ENCODE assay signal across 19 cellular contexts in genomic region chr11:120674537-120674936, GRCh38.
A peak's percentile ranks its signal among the peaks of the same experiment; 100 is the strongest.
DNase-seq lines count a peak whose midpoint lies in the region; ATAC-seq and TF ChIP-seq lines count a peak whose summit lies in the region.
"Had no signal": no experiment of that assay in that cellular context is flagged by ENCODE, and none has a peak within 500 bp of the region (broad histone marks: within the 10 kb centered on the region; RNA-seq: fewer than 3 reads in every experiment).

No MANE protein-coding gene starts in this region.

- no peak overlapping the region for H3K4me2 ChIP-seq in fibroblast of lung (ENCODE audit: extremely low read depth, insufficient read depth, low read length)
- no peak overlapping the region for H3K4me2 ChIP-seq in MM.1S (ENCODE audit: low read depth, low read length)

- intact Hi-C loops in mucosa of descending colon (cut with DNase I, micrococcal nuclease) = no loop called here

- DNase-seq in AG04449 (ENCODE audit: low read depth, low spot score) (peak; percentile 42), M059J (ENCODE audit: low read depth) (peak; percentile 64), fibroblast of lung (ENCODE audit: low read depth in 2 of 2) (peak; percentile 6 to 83), mucosa of descending colon (no peak), NCI-H774 (lab: John Stamatoyannopoulos, UW) (no peak), iPS-NIHi7 (ENCODE audit: extremely low spot score) (no peak), MM.1S (no peak), RKO (ENCODE audit: low spot score) (no peak)
- DNase-seq: activated B cell treated with CpG ODN at 0.5 μM for 24 hours; activated T-cell treated with anti-CD3 and anti-CD28 coated beads, Interleukin-2, amount 50 U/mL, for 72 hours; DMS53; erythroblast; H7; NCI-H2081 treated with DMSO at 0.1 percent for 48 hours; NCI-H526; tibial artery had no signal

- no peaks in the 10 kb centered on the region for H3K36me3 ChIP-seq in fibroblast of lung (ENCODE audit: control insufficient read depth, insufficient read depth, low read length)
- no peaks in the 10 kb centered on the region for H3K36me3 ChIP-seq in mucosa of descending colon (ENCODE audit: low read depth)
- H3K36me3 ChIP-seq in MM.1S (replicated peaks; ENCODE audit: insufficient read depth, low read length) = no peaks in the 10 kb centered on the region
- H3K36me3 ChIP-seq: SJSA1, tibial artery had no signal

- H4K20me1 ChIP-seq in fibroblast of lung (ENCODE audit: control insufficient read depth, extremely low read depth, insufficient read depth, low read length) (no peaks in the 10 kb centered on the region), MM.1S (ENCODE audit: insufficient read depth, low read length) (no peaks in the 10 kb centered on the region)

- H3K4me1 ChIP-seq in fibroblast of lung (ENCODE audit: control insufficient read depth, extremely low read depth, insufficient read depth, low read length) (no peaks in the 10 kb centered on the region), mucosa of descending colon (ENCODE audit: low read depth) (no peaks in the 10 kb centered on the region), MM.1S (ENCODE audit: low read length) (no peaks in the 10 kb centered on the region)
- H3K4me1 ChIP-seq: SJSA1, tibial artery had no signal

- H3K4me3 ChIP-seq in AG04449 (ENCODE audit: low read depth, low read length) (no peak overlapping the region), fibroblast of lung (replicated peaks in 1 of 4; ENCODE audit: control extremely low read depth in 1 of 4, insufficient read depth in 1 of 4, low read depth in 3 of 4, low read length in 4 of 4) (no peak overlapping the region), mucosa of descending colon (no peak overlapping the region), MM.1S (ENCODE audit: low read length) (no peak overlapping the region)
- H3K4me3 ChIP-seq: K562, SJSA1, tibial artery had no signal

- H3K79me2 ChIP-seq in fibroblast of lung (ENCODE audit: control insufficient read depth, insufficient read depth, low read length) = no peaks in the 10 kb centered on the region
- H3K79me2 ChIP-seq in MM.1S (ENCODE audit: low read length) = no peaks in the 10 kb centered on the region

- H3K27ac ChIP-seq in fibroblast of lung (ENCODE audit: insufficient read depth, low read length) (no peak overlapping the region), MM.1S (ENCODE audit: low read length) (no peak overlapping the region)
- H3K27ac ChIP-seq: SJSA1, tibial artery had no signal

- no peaks in the 10 kb centered on the region for H3K9me2 ChIP-seq in MM.1S (replicated peaks; ENCODE audit: insufficient read depth, low read length)

- ATAC-seq in mucosa of descending colon = peak; percentile 61
- ATAC-seq: activated T-cell treated with anti-CD3 and anti-CD28 coated beads, Interleukin-2, amount 50 U/mL, for 72 hours; K562; stimulated activated memory B cell treated with anti-CD40 and anti-IgM and Interleukin-4, amounts not matched to agents 10 μg/mL and 1 μg/mL and 100 μg/mL, for 72 hours had no signal

- H3K9me3 ChIP-seq in fibroblast of lung (ENCODE audit: control insufficient read depth, insufficient read depth, low read depth, low read length) = no peaks in the 10 kb centered on the region
- no peaks in the 10 kb centered on the region for H3K9me3 ChIP-seq in mucosa of descending colon
- H3K9me3 ChIP-seq in MM.1S (replicated peaks; ENCODE audit: insufficient read depth, low read length) = no peaks in the 10 kb centered on the region
- H3K9me3 ChIP-seq: SJSA1, tibial artery had no signal

- POLR2A ChIA-PET in AG04449 (lab: Yijun Ruan, JAX) = no interaction called here

- H3K9ac ChIP-seq in fibroblast of lung (ENCODE audit: insufficient read depth, low read length) (no peak overlapping the region), MM.1S (ENCODE audit: low read length) (no peak overlapping the region)

- H3F3A ChIP-seq in MM.1S (ENCODE audit: insufficient read depth, low read length) = no peaks in the 10 kb centered on the region

- no peak for TF ChIP-seq CTCF in AG04449 (IDR thresholded peaks at IDR 0.05; ENCODE audit: insufficient read depth, low read length, missing control alignments)
- TF ChIP-seq CTCF in fibroblast of lung (conservative IDR thresholded peaks at IDR 0.05 in 1 of 2, IDR thresholded peaks at IDR 0.05 in 1 of 2; ENCODE audit: low read depth in 1 of 2, low read length in 2 of 2) = no peak
- TF ChIP-seq CTCF in mucosa of descending colon (IDR thresholded peaks at IDR 0.05) = no peak
- no peak for TF ChIP-seq CTCF in MM.1S (IDR thresholded peaks at IDR 0.05; ENCODE audit: low read length)

- H3K27me3 ChIP-seq in fibroblast of lung (ENCODE audit: control insufficient read depth, insufficient read depth, low read length) = no peaks in the 10 kb centered on the region
- H3K27me3 ChIP-seq in MM.1S (replicated peaks; ENCODE audit: insufficient read depth, low read length) = no peaks in the 10 kb centered on the region
- H3K27me3 ChIP-seq: SJSA1 had no signal

- no peak overlapping the region for H2AFZ ChIP-seq in fibroblast of lung (ENCODE audit: low read length)
- no peak overlapping the region for H2AFZ ChIP-seq in MM.1S (ENCODE audit: low read length)

- CTCF ChIA-PET in AG04449 (lab: Yijun Ruan, JAX) = interaction anchor here (1.2 to 3.9 kb wide), 2 partner anchors 11 to 19 kb away, joined by 3 to 35 read pairs; no protein-coding TSS in a partner anchor

Comparison
In these comparisons a context has a peak if more than half of its experiments do, and no peak if none do; other contexts are left out.
1. DNase-seq: peak in AG04449 (single experiment), M059J (single experiment) and fibroblast of lung (2 of 2); none in mucosa of descending colon (0 of 3), NCI-H774 (single experiment), iPS-NIHi7 (single experiment), MM.1S (single experiment) and RKO (single experiment).